Comparison of ENCODE assay signal across 27 cellular contexts in genomic region chr9:107681988-107682387, GRCh38.
"Had no signal": no experiment of that assay in that cellular context is flagged by ENCODE, and none has a peak within 500 bp of the region (broad histone marks: within the 10 kb centered on the region; RNA-seq: fewer than 3 reads in every experiment).

No MANE protein-coding gene starts in this region.

- H3K9me3 Mint-ChIP-seq: activated CD4-positive, alpha-beta T cell treated with anti-CD3 and anti-CD28 coated beads, Interleukin-2, amount 10 ng/mL, durations not matched to agents 24 days and 14 days; activated naive CD8-positive, alpha-beta T cell treated with anti-CD3 and anti-CD28 coated beads, Interleukin-2, amount 50 U/mL, for 24 hours; activated T-cell treated with anti-CD3 and anti-CD28 coated beads, Interleukin-2, amount 50 U/mL, for 24 hours; activated T-helper 1 cell treated with anti-CD3 and anti-CD28 coated beads, Interleukin-12 subunit alpha, Interleukin-12 subunit beta, Interleukin-2, Interleukin-4 antibody, amounts not matched to agents 30 ng/mL and 10 ng/mL and 1 ng/mL, durations not matched to agents 14 hours and 24 hours and 36 hours; central memory CD8-positive, alpha-beta T cell had no signal

- H3K27ac Mint-ChIP-seq: activated CD4-positive, alpha-beta T cell treated with anti-CD3 and anti-CD28 coated beads, Interleukin-2, amount 10 ng/mL, durations not matched to agents 24 days and 14 days; activated CD8-positive, alpha-beta T cell treated with anti-CD3 and anti-CD28 coated beads, Interleukin-2, amount 10 ng/mL, durations not matched to agents 7 days and 5 days; activated naive CD4-positive, alpha-beta T cell treated with anti-CD3 and anti-CD28 coated beads, Interleukin-2, amount 10 ng/mL, durations not matched to agents 7 days and 5 days; activated naive CD8-positive, alpha-beta T cell; activated naive CD8-positive, alpha-beta T cell treated with anti-CD3 and anti-CD28 coated beads, Interleukin-2, amount 50 U/mL, for 24 hours; activated T-cell treated with anti-CD3 and anti-CD28 coated beads, Interleukin-2, amount 50 U/mL, for 24 hours; activated T-helper 1 cell treated with anti-CD3 and anti-CD28 coated beads, Interleukin-12 subunit alpha, Interleukin-12 subunit beta, Interleukin-2, Interleukin-4 antibody, amounts not matched to agents 30 ng/mL and 10 ng/mL and 1 ng/mL, durations not matched to agents 14 hours and 24 hours and 36 hours had no signal

- H3K27me3 Mint-ChIP-seq: activated CD4-positive, alpha-beta T cell treated with anti-CD3 and anti-CD28 coated beads, Interleukin-2, amount 10 ng/mL, durations not matched to agents 24 days and 14 days; activated naive CD4-positive, alpha-beta T cell treated with anti-CD3 and anti-CD28 coated beads, Interleukin-2, amount 10 ng/mL, durations not matched to agents 7 days and 5 days; activated naive CD8-positive, alpha-beta T cell; activated naive CD8-positive, alpha-beta T cell treated with anti-CD3 and anti-CD28 coated beads, Interleukin-2, amount 50 U/mL, for 24 hours; central memory CD8-positive, alpha-beta T cell had no signal

- H3K27ac ChIP-seq: ascending aorta, cardiac muscle cell, VCaP had no signal

- DNase-seq: activated CD4-positive, alpha-beta T cell treated with anti-CD3 and anti-CD28 coated beads, Interleukin-2, amount 10 ng/mL, durations not matched to agents 24 days and 14 days; activated CD4-positive, alpha-beta T cell treated with anti-CD3 and anti-CD28 coated beads, Interleukin-2, amount 50 U/mL, for 48 hours; activated CD4-positive, CD25-positive, alpha-beta regulatory T cell; activated CD8-positive, alpha-beta T cell treated with anti-CD3 and anti-CD28 coated beads, Interleukin-2, amount 10 ng/mL, durations not matched to agents 7 days and 5 days; activated naive CD4-positive, alpha-beta T cell treated with anti-CD3 and anti-CD28 coated beads, Interleukin-2, amount 10 ng/mL, durations not matched to agents 7 days and 5 days; activated naive CD8-positive, alpha-beta T cell treated with anti-CD3 and anti-CD28 coated beads, Interleukin-2, amount 50 U/mL, for 24 hours; activated T-cell treated with anti-CD3 and anti-CD28 coated beads, Interleukin-2, amount 50 U/mL, for 24 hours; amniotic stem cell; NCI-H1105; NCI-H1417 treated with DMSO at 0.1 percent for 48 hours; NCI-H187 treated with DMSO at 0.1 percent for 48 hours; NCI-H2081; NCI-H2171 treated with DMSO at 0.1 percent for 48 hours; NCI-H226; NCI-H524 treated with DMSO at 0.1 percent for 48 hours; Right ventricle myocardium superior; SW 1271; T-helper 1 cell; T-helper 2 cell; T-helper 9 cell had no signal

- ATAC-seq: activated CD8-positive, alpha-beta T cell treated with anti-CD3 and anti-CD28 coated beads, Interleukin-2, amount 10 ng/mL, durations not matched to agents 7 days and 5 days; activated naive CD8-positive, alpha-beta T cell treated with anti-CD3 and anti-CD28 coated beads, Interleukin-2, amount 50 U/mL, for 24 hours; K562 had no signal

- H3K36me3 ChIP-seq: ascending aorta, cardiac muscle cell had no signal

- H3K4me3 Mint-ChIP-seq: activated CD4-positive, alpha-beta T cell treated with anti-CD3 and anti-CD28 coated beads, Interleukin-2, amount 10 ng/mL, durations not matched to agents 24 days and 14 days; activated CD8-positive, alpha-beta T cell treated with anti-CD3 and anti-CD28 coated beads, Interleukin-2, amount 10 ng/mL, durations not matched to agents 7 days and 5 days; activated naive CD4-positive, alpha-beta T cell treated with anti-CD3 and anti-CD28 coated beads, Interleukin-2, amount 10 ng/mL, durations not matched to agents 7 days and 5 days; activated naive CD8-positive, alpha-beta T cell; activated naive CD8-positive, alpha-beta T cell treated with anti-CD3 and anti-CD28 coated beads, Interleukin-2, amount 50 U/mL, for 24 hours; activated T-cell treated with anti-CD3 and anti-CD28 coated beads, Interleukin-2, amount 50 U/mL, for 24 hours; activated T-helper 1 cell treated with anti-CD3 and anti-CD28 coated beads, Interleukin-12 subunit alpha, Interleukin-12 subunit beta, Interleukin-2, Interleukin-4 antibody, amounts not matched to agents 30 ng/mL and 10 ng/mL and 1 ng/mL, durations not matched to agents 14 hours and 24 hours and 36 hours; central memory CD8-positive, alpha-beta T cell had no signal

- H3K9me3 ChIP-seq: ascending aorta had no signal

- H3K4me1 Mint-ChIP-seq: activated CD4-positive, alpha-beta T cell treated with anti-CD3 and anti-CD28 coated beads, Interleukin-2, amount 10 ng/mL, durations not matched to agents 24 days and 14 days; activated naive CD4-positive, alpha-beta T cell treated with anti-CD3 and anti-CD28 coated beads, Interleukin-2, amount 10 ng/mL, durations not matched to agents 7 days and 5 days; activated naive CD8-positive, alpha-beta T cell treated with anti-CD3 and anti-CD28 coated beads, Interleukin-2, amount 50 U/mL, for 24 hours; central memory CD8-positive, alpha-beta T cell had no signal

- H3K36me3 Mint-ChIP-seq: activated naive CD4-positive, alpha-beta T cell treated with anti-CD3 and anti-CD28 coated beads, Interleukin-2, amount 10 ng/mL, durations not matched to agents 7 days and 5 days; activated naive CD8-positive, alpha-beta T cell had no signal

- H3K4me3 ChIP-seq: ascending aorta, cardiac muscle cell, K562 had no signal

- H3K27me3 ChIP-seq: ascending aorta, cardiac muscle cell had no signal
